ENCODE assay signal across 28 cellular contexts in the genomic region with DNA sequence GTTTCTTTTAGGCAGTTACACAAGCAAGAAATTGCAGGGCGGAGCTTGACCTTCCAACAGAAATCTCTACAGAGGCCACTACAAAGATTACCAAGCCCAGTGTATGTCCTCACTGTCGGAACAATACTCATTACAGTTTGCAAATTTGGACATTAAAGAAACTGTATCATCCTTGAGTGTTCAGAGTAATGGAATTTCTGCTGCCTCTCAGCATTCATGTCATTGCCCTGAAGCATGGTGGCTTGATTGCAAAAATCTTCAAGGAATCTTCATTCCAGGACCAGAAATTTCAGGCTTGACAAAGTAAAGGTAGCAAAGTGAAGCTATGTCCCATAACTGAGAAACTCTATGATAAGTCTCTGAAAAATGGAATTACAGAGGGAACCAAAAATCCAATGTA.
"Had no signal": no experiment of that assay in that cellular context is flagged by ENCODE, and none has a peak within 500 bp of the region (broad histone marks: within the 10 kb centered on the region; RNA-seq: fewer than 3 reads in every experiment).

No MANE protein-coding gene starts in this region.

- H3K4me1 Mint-ChIP-seq: immature natural killer cell had no signal

- H3K36me3 Mint-ChIP-seq: activated naive CD8-positive, alpha-beta T cell treated with anti-CD3 and anti-CD28 coated beads for 36 hours; brain; immature natural killer cell; naive thymus-derived CD8-positive, alpha-beta T cell; type B pancreatic cell had no signal

- H3K27me3 Mint-ChIP-seq: activated naive CD8-positive, alpha-beta T cell treated with anti-CD3 and anti-CD28 coated beads for 36 hours; naive thymus-derived CD8-positive, alpha-beta T cell; type B pancreatic cell had no signal

- H3K4me3 ChIP-seq: ascending aorta, right atrium auricular region, smooth muscle cell, testis, uterus had no signal

- H3K4me1 ChIP-seq: ascending aorta, parathyroid adenoma, right atrium auricular region, uterus had no signal

- H3K27me3 ChIP-seq: ascending aorta, right atrium auricular region, testis, uterus had no signal

- H3K36me3 ChIP-seq: ascending aorta, right atrium auricular region, uterus had no signal

- DNase-seq: activated CD4-positive, alpha-beta T cell treated with anti-CD3 and anti-CD28 coated beads for 4 hours; activated CD4-positive, alpha-beta T cell treated with anti-CD3 and anti-CD28 coated beads, Interleukin-2, amount 50 U/mL, for 4 hours; activated CD8-positive, alpha-beta memory T cell treated with anti-CD3 and anti-CD28 coated beads for 24 hours; activated effector memory CD4-positive, alpha-beta T cell treated with anti-CD3 and anti-CD28 coated beads, Interleukin-2, amount 50 U/mL, for 16 hours; activated naive CD4-positive, alpha-beta T cell treated with anti-CD3 and anti-CD28 coated beads for 36 hours; activated naive CD8-positive, alpha-beta T cell treated with anti-CD3 and anti-CD28 coated beads for 36 hours; cortex of kidney; effector memory CD8-positive, alpha-beta T cell; head of caudate nucleus; hypothalamus; immature natural killer cell; kidney; left colon; midbrain; nucleus accumbens; stimulated activated CD4-positive, alpha-beta T cell treated with anti-CD3 and anti-CD28 coated beads, Interleukin-1b, Interleukin-23, amount 100 ng/mL, for 48 hours; testis; uterus had no signal

- H3K4me3 Mint-ChIP-seq: activated naive CD4-positive, alpha-beta T cell treated with anti-CD3 and anti-CD28 coated beads for 36 hours; activated naive CD8-positive, alpha-beta T cell treated with anti-CD3 and anti-CD28 coated beads for 36 hours; activated T-helper 1 cell treated with anti-CD3 and anti-CD28 coated beads, Interleukin-12 subunit alpha, Interleukin-12 subunit beta, Interleukin-2, Interleukin-4 antibody, amounts not matched to agents 30 ng/mL and 10 ng/mL and 1 ng/mL, durations not matched to agents 14 hours and 24 hours and 36 hours; brain; effector memory CD8-positive, alpha-beta T cell; immature natural killer cell; neural crest cell; type B pancreatic cell had no signal

- H3K9me3 Mint-ChIP-seq: activated naive CD4-positive, alpha-beta T cell treated with anti-CD3 and anti-CD28 coated beads for 36 hours; activated naive CD8-positive, alpha-beta T cell treated with anti-CD3 and anti-CD28 coated beads for 36 hours; activated T-helper 1 cell treated with anti-CD3 and anti-CD28 coated beads, Interleukin-12 subunit alpha, Interleukin-12 subunit beta, Interleukin-2, Interleukin-4 antibody, amounts not matched to agents 30 ng/mL and 10 ng/mL and 1 ng/mL, durations not matched to agents 14 hours and 24 hours and 36 hours; effector memory CD8-positive, alpha-beta T cell; immature natural killer cell had no signal

- ATAC-seq: effector memory CD8-positive, alpha-beta T cell; left colon; naive thymus-derived CD8-positive, alpha-beta T cell had no signal

- H3K27ac Mint-ChIP-seq: activated naive CD4-positive, alpha-beta T cell treated with anti-CD3 and anti-CD28 coated beads for 36 hours; activated naive CD8-positive, alpha-beta T cell treated with anti-CD3 and anti-CD28 coated beads for 36 hours; activated T-helper 1 cell treated with anti-CD3 and anti-CD28 coated beads, Interleukin-12 subunit alpha, Interleukin-12 subunit beta, Interleukin-2, Interleukin-4 antibody, amounts not matched to agents 30 ng/mL and 10 ng/mL and 1 ng/mL, durations not matched to agents 14 hours and 24 hours and 36 hours; effector memory CD8-positive, alpha-beta T cell; immature natural killer cell had no signal

- H3K27ac ChIP-seq: ascending aorta, parathyroid adenoma, right atrium auricular region, testis, uterus, VCaP had no signal

- H3K9me3 ChIP-seq: ascending aorta, right atrium auricular region, testis, uterus had no signal
